ENCODE assay signal across 16 cellular contexts in genomic region chr12:110347767-110348166, GRCh38.
"Had no signal": no experiment of that assay in that cellular context is flagged by ENCODE, and none has a peak within 500 bp of the region (broad histone marks: within the 10 kb centered on the region; RNA-seq: fewer than 3 reads in every experiment).

No MANE protein-coding gene starts in this region.

- H3K27me3 Mint-ChIP-seq: activated CD4-positive, alpha-beta memory T cell treated with anti-CD3 and anti-CD28 coated beads for 36 hours; brain had no signal

- H3K9me3 Mint-ChIP-seq: activated CD4-positive, alpha-beta memory T cell treated with anti-CD3 and anti-CD28 coated beads for 36 hours; brain; mesothelial cell of epicardium; T-helper 1 cell treated with Interleukin-12 subunit alpha and Interleukin-12 subunit beta and Interleukin-4 antibody, amounts not matched to agents 30 μg/mL and 1 μg/mL, for 36 hours had no signal

- H3K4me3 Mint-ChIP-seq: activated CD4-positive, alpha-beta memory T cell treated with anti-CD3 and anti-CD28 coated beads for 36 hours; brain; mesothelial cell of epicardium; T-helper 1 cell treated with Interleukin-12 subunit alpha and Interleukin-12 subunit beta and Interleukin-4 antibody, amounts not matched to agents 30 μg/mL and 1 μg/mL, for 36 hours had no signal

- H3K4me1 Mint-ChIP-seq: brain had no signal

- ATAC-seq: left lobe of liver had no signal

- H3K27ac Mint-ChIP-seq: mesothelial cell of epicardium had no signal

- DNase-seq: activated CD4-positive, alpha-beta memory T cell treated with anti-CD3 and anti-CD28 coated beads for 36 hours; activated gamma-delta T cell treated with Interleukin-2 at 50 U/mL for 16 hours; anterior cingulate cortex; central memory CD4-positive, alpha-beta T cell; dorsolateral prefrontal cortex; foreskin melanocyte; kidney; occipital lobe; SJCRH30; stimulated activated CD4-positive, alpha-beta T cell treated with anti-CD3 and anti-CD28 coated beads, Interleukin-2, amount 100 ng/mL, for 24 hours; stomach; trophoblast cell had no signal
